In genomic region chr3:133444071-133444774, GRCh38 we compare ENCODE assay signal across 10 cellular contexts. TPM values are rescaled to one million over a fixed set of nuclear protein-coding genes. Genes with fewer than 3 reads are reported as not detected.
DNase-seq lines count a peak whose midpoint lies in the region; ATAC-seq and TF ChIP-seq lines count a peak whose summit lies in the region.
"Had no signal": no experiment of that assay in that cellular context is flagged by ENCODE, and none has a peak within 500 bp of the region (broad histone marks: within the 10 kb centered on the region; RNA-seq: fewer than 3 reads in every experiment).

No MANE protein-coding gene starts in this region.

- peak overlapping the region; percentile 29; the same call in 1 of the 2 replicates for H3K27ac ChIP-seq in 22Rv1
- H3K27ac ChIP-seq in epithelial cell of prostate = peak overlapping the region; percentile 69

- ATAC-seq in GM19467 (IDR thresholded peaks at IDR 0.05; ENCODE audit: unreplicated experiment) = no peak
- ATAC-seq in GM19452 (IDR thresholded peaks at IDR 0.05; ENCODE audit: unreplicated experiment) = no peak

- DNase-seq in GM13977 (ENCODE audit: low spot score) (no peak), NCI-H748 (lab: John Stamatoyannopoulos, UW; ENCODE audit: unreplicated experiment) (peak; percentile 76), epithelial cell of prostate (ENCODE audit: low read depth, low spot score) (peak; percentile 77), posterior vena cava (ENCODE audit: low spot score) (no peak), germinal center (ENCODE audit: low spot score) (no peak)
- DNase-seq: DND-41 had no signal

- in situ Hi-C loops in GM13977 (cut with MboI; ENCODE audit: low pct_unique_long_range_greater_than_20kb, low sequenced_read_pairs, unreplicated experiment) = no loop called here

- intact Hi-C loops in posterior vena cava (cut with DNase I) = no loop called here

- TF ChIP-seq CTCF in 22Rv1 (IDR thresholded peaks at IDR 0.05) (peak; percentile 19; the same call in 1 of the 2 replicates), GM13977 (IDR thresholded peaks at IDR 0.05; ENCODE audit: extremely low read depth, insufficient read depth, missing control alignments) (peak; percentile 0)

RNA-seq across cellular contexts. Expression of gene BFSP2, which starts 44.4 kb away (rescaled TPM):
- total RNA-seq in posterior vena cava = not detected
- total RNA-seq: mucosa of gallbladder had no signal

Comparison
In these comparisons a context has a peak if more than half of its experiments do, and no peak if none do; other contexts are left out.
1. DNase-seq: peak in NCI-H748 (single experiment) and epithelial cell of prostate (single experiment); none in GM13977 (single experiment), posterior vena cava (single experiment) and germinal center (single experiment).